Comparison of ENCODE assay signal across 1 cellular context in the genomic region with DNA sequence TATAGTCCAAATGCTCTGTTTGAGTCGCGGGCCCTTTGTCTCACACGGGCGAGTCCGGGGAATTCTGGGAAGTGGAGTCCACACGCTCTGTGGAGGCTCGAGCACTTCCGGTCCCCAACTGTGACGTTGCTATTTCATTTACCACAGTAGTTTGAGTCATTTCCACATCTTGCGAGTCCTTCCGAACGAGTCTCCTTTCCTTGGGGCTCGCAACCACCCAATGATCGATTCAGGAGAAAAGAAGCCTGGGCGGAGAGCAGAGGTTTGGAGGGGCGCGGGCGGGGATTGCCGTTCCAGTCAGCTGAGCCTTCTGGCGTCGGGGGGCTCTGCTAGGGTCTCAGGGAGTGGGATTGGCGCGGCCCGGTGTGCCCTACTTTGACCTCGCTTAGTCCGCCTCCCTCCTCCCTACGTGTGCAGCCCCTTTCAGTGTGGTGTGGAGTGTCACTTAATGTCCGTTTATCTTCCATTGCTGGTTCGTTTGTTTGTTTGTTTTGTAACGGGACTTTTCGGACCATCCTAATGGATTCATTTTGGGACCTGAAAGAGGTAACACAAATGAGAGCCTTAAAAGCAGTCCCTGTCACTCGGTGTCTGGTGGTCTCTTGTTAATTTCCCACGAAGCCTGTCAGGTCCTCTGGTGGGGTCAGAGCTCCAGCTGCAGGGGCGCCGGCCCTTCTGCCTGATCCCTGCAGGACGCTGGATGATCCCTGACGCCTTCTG.
TF ChIP-seq lines count a peak whose summit lies in the region.

A gene (plus strand): TSS at position 163 of the 720 bp plus-strand sequence. CDS start 58 bp downstream, at position 221.

TF ChIP-seq in GM12878, 131 proteins besides CTCF, POLR2A, EP300 and RAD21 (continued from another document and continues in another):
- no peak for TF ChIP-seq TCF7 (IDR thresholded peaks at IDR 0.05; ENCODE audit: borderline replicate concordance)
- no peak for TF ChIP-seq MEF2A (IDR thresholded peaks at IDR 0.05; ENCODE audit: insufficient read depth, low read depth, low read length)
- no peak for TF ChIP-seq STAT3 (IDR thresholded peaks at IDR 0.05; ENCODE audit: low read depth, low read length)
- TF ChIP-seq SP1 (IDR thresholded peaks at IDR 0.05; ENCODE audit: low read depth, low read length): no peak
- TF ChIP-seq, protein P1, sequence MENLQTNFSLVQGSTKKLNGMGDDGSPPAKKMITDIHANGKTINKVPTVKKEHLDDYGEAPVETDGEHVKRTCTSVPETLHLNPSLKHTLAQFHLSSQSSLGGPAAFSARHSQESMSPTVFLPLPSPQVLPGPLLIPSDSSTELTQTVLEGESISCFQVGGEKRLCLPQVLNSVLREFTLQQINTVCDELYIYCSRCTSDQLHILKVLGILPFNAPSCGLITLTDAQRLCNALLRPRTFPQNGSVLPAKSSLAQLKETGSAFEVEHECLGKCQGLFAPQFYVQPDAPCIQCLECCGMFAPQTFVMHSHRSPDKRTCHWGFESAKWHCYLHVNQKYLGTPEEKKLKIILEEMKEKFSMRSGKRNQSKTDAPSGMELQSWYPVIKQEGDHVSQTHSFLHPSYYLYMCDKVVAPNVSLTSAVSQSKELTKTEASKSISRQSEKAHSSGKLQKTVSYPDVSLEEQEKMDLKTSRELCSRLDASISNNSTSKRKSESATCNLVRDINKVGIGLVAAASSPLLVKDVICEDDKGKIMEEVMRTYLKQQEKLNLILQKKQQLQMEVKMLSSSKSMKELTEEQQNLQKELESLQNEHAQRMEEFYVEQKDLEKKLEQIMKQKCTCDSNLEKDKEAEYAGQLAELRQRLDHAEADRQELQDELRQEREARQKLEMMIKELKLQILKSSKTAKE (IDR thresholded peaks at IDR 0.05; ENCODE audit: low read depth, poor library complexity, severe bottlenecking): no peak
- no peak for TF ChIP-seq FOXM1 (IDR thresholded peaks at IDR 0.05; ENCODE audit: low read depth, low read length)
- no peak for TF ChIP-seq SUPT20H (IDR thresholded peaks at IDR 0.05; ENCODE audit: borderline replicate concordance, control insufficient read depth, low read depth, low read length)
- peak; percentile 66 for TF ChIP-seq RUNX3 (IDR thresholded peaks at IDR 0.05; ENCODE audit: low read length)
- TF ChIP-seq NR2C2 (IDR thresholded peaks at IDR 0.05; ENCODE audit: borderline replicate concordance, control insufficient read depth, insufficient read length, low read depth): no peak
- no peak for TF ChIP-seq RCOR1 (conservative IDR thresholded peaks at IDR 0.05; ENCODE audit: low read depth, low read length)
- peak; percentile 46; the same call in 1 of the 2 replicates for TF ChIP-seq CHD2 (IDR thresholded peaks at IDR 0.05; ENCODE audit: borderline replicate concordance, low read depth, low read length)
- TF ChIP-seq CHD1 (IDR thresholded peaks at IDR 0.05; ENCODE audit: low read depth, low read length): no peak
- TF ChIP-seq TAF1 (IDR thresholded peaks at IDR 0.05; ENCODE audit: borderline replicate concordance, low read depth, low read length): peak; percentile 46; the same call in 1 of the 2 replicates
- TF ChIP-seq LARP7 (IDR thresholded peaks at IDR 0.05): no peak
- TF ChIP-seq, protein P2, sequence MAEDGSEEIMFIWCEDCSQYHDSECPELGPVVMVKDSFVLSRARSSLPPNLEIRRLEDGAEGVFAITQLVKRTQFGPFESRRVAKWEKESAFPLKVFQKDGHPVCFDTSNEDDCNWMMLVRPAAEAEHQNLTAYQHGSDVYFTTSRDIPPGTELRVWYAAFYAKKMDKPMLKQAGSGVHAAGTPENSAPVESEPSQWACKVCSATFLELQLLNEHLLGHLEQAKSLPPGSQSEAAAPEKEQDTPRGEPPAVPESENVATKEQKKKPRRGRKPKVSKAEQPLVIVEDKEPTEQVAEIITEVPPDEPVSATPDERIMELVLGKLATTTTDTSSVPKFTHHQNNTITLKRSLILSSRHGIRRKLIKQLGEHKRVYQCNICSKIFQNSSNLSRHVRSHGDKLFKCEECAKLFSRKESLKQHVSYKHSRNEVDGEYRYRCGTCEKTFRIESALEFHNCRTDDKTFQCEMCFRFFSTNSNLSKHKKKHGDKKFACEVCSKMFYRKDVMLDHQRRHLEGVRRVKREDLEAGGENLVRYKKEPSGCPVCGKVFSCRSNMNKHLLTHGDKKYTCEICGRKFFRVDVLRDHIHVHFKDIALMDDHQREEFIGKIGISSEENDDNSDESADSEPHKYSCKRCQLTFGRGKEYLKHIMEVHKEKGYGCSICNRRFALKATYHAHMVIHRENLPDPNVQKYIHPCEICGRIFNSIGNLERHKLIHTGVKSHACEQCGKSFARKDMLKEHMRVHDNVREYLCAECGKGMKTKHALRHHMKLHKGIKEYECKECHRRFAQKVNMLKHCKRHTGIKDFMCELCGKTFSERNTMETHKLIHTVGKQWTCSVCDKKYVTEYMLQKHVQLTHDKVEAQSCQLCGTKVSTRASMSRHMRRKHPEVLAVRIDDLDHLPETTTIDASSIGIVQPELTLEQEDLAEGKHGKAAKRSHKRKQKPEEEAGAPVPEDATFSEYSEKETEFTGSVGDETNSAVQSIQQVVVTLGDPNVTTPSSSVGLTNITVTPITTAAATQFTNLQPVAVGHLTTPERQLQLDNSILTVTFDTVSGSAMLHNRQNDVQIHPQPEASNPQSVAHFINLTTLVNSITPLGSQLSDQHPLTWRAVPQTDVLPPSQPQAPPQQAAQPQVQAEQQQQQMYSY (CRISPR knock-in tag; IDR thresholded peaks at IDR 0.05): no peak
- TF ChIP-seq DPF2 (IDR thresholded peaks at IDR 0.05): no peak
- no peak for TF ChIP-seq BACH1 (IDR thresholded peaks at IDR 0.05; ENCODE audit: borderline replicate concordance)
- no peak for TF ChIP-seq ZNF217 (IDR thresholded peaks at IDR 0.05)
- no peak for TF ChIP-seq MYC (IDR thresholded peaks at IDR 0.05; ENCODE audit: insufficient read depth, insufficient read length, insufficient replicate concordance, low read length, severe bottlenecking)
- TF ChIP-seq HDAC6 (IDR thresholded peaks at IDR 0.05; ENCODE audit: unreplicated experiment): no peak
- no peak for TF ChIP-seq ETV6 (conservative IDR thresholded peaks at IDR 0.05 in 1 of 2, IDR thresholded peaks at IDR 0.05 in 1 of 2; ENCODE audit: borderline replicate concordance in 1 of 2, low read depth in 1 of 2)
- TF ChIP-seq, protein P3, sequence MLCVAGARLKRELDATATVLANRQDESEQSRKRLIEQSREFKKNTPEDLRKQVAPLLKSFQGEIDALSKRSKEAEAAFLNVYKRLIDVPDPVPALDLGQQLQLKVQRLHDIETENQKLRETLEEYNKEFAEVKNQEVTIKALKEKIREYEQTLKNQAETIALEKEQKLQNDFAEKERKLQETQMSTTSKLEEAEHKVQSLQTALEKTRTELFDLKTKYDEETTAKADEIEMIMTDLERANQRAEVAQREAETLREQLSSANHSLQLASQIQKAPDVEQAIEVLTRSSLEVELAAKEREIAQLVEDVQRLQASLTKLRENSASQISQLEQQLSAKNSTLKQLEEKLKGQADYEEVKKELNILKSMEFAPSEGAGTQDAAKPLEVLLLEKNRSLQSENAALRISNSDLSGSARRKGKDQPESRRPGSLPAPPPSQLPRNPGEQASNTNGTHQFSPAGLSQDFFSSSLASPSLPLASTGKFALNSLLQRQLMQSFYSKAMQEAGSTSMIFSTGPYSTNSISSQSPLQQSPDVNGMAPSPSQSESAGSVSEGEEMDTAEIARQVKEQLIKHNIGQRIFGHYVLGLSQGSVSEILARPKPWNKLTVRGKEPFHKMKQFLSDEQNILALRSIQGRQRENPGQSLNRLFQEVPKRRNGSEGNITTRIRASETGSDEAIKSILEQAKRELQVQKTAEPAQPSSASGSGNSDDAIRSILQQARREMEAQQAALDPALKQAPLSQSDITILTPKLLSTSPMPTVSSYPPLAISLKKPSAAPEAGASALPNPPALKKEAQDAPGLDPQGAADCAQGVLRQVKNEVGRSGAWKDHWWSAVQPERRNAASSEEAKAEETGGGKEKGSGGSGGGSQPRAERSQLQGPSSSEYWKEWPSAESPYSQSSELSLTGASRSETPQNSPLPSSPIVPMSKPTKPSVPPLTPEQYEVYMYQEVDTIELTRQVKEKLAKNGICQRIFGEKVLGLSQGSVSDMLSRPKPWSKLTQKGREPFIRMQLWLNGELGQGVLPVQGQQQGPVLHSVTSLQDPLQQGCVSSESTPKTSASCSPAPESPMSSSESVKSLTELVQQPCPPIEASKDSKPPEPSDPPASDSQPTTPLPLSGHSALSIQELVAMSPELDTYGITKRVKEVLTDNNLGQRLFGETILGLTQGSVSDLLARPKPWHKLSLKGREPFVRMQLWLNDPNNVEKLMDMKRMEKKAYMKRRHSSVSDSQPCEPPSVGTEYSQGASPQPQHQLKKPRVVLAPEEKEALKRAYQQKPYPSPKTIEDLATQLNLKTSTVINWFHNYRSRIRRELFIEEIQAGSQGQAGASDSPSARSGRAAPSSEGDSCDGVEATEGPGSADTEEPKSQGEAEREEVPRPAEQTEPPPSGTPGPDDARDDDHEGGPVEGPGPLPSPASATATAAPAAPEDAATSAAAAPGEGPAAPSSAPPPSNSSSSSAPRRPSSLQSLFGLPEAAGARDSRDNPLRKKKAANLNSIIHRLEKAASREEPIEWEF (IDR thresholded peaks at IDR 0.05; ENCODE audit: insufficient replicate concordance, low read depth, low read length): no peak
- peak; percentile 41; the same call in 1 of the 2 replicates for TF ChIP-seq MXI1 (IDR thresholded peaks at IDR 0.05; ENCODE audit: low read depth, low read length)
- TF ChIP-seq PAX8 (IDR thresholded peaks at IDR 0.05): no peak
- no peak for TF ChIP-seq ZNF274 (IDR thresholded peaks at IDR 0.05; ENCODE audit: insufficient read depth, insufficient read length)
- no peak for TF ChIP-seq SMARCA5 (IDR thresholded peaks at IDR 0.05)
- TF ChIP-seq CBX3 (IDR thresholded peaks at IDR 0.05; ENCODE audit: borderline replicate concordance, low read depth): no peak
- TF ChIP-seq ZNF622 (IDR thresholded peaks at IDR 0.05): no peak
- TF ChIP-seq, protein P4, sequence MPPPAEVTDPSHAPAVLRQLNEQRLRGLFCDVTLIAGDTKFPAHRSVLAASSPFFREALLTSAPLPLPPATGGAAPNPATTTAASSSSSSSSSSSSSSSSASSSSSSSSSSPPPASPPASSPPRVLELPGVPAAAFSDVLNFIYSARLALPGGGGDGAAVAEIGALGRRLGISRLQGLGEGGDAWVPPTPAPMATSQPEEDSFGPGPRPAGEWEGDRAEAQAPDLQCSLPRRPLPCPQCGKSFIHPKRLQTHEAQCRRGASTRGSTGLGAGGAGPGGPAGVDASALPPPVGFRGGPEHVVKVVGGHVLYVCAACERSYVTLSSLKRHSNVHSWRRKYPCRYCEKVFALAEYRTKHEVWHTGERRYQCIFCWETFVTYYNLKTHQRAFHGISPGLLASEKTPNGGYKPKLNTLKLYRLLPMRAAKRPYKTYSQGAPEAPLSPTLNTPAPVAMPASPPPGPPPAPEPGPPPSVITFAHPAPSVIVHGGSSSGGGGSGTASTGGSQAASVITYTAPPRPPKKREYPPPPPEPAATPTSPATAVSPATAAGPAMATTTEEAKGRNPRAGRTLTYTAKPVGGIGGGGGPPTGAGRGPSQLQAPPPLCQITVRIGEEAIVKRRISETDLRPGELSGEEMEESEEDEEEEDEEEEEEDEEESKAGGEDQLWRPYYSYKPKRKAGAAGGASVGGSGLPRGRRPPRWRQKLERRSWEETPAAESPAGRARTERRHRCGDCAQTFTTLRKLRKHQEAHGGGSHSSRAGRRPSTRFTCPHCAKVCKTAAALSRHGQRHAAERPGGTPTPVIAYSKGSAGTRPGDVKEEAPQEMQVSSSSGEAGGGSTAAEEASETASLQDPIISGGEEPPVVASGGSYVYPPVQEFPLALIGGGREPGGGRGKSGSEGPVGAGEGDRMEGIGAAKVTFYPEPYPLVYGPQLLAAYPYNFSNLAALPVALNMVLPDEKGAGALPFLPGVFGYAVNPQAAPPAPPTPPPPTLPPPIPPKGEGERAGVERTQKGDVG (CRISPR knock-in tag; IDR thresholded peaks at IDR 0.05): no peak
- TF ChIP-seq HCFC1 (IDR thresholded peaks at IDR 0.05; ENCODE audit: low read length): peak; percentile 87
- TF ChIP-seq RFX5 (IDR thresholded peaks at IDR 0.05; ENCODE audit: low read depth, low read length): no peak
- TF ChIP-seq, protein P5, sequence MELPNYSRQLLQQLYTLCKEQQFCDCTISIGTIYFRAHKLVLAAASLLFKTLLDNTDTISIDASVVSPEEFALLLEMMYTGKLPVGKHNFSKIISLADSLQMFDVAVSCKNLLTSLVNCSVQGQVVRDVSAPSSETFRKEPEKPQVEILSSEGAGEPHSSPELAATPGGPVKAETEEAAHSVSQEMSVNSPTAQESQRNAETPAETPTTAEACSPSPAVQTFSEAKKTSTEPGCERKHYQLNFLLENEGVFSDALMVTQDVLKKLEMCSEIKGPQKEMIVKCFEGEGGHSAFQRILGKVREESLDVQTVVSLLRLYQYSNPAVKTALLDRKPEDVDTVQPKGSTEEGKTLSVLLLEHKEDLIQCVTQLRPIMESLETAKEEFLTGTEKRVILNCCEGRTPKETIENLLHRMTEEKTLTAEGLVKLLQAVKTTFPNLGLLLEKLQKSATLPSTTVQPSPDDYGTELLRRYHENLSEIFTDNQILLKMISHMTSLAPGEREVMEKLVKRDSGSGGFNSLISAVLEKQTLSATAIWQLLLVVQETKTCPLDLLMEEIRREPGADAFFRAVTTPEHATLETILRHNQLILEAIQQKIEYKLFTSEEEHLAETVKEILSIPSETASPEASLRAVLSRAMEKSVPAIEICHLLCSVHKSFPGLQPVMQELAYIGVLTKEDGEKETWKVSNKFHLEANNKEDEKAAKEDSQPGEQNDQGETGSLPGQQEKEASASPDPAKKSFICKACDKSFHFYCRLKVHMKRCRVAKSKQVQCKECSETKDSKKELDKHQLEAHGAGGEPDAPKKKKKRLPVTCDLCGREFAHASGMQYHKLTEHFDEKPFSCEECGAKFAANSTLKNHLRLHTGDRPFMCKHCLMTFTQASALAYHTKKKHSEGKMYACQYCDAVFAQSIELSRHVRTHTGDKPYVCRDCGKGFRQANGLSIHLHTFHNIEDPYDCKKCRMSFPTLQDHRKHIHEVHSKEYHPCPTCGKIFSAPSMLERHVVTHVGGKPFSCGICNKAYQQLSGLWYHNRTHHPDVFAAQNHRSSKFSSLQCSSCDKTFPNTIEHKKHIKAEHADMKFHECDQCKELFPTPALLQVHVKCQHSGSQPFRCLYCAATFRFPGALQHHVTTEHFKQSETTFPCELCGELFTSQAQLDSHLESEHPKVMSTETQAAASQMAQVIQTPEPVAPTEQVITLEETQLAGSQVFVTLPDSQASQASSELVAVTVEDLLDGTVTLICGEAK (IDR thresholded peaks at IDR 0.05; ENCODE audit: borderline replicate concordance): peak; percentile 86
- TF ChIP-seq NR2F1 (conservative IDR thresholded peaks at IDR 0.05): peak; percentile 67
- no peak for TF ChIP-seq TBL1XR1 (IDR thresholded peaks at IDR 0.05; ENCODE audit: low read depth, low read length)
- no peak for TF ChIP-seq WRNIP1 (IDR thresholded peaks at IDR 0.05; ENCODE audit: borderline replicate concordance, low read depth, low read length)
- TF ChIP-seq, protein P6, sequence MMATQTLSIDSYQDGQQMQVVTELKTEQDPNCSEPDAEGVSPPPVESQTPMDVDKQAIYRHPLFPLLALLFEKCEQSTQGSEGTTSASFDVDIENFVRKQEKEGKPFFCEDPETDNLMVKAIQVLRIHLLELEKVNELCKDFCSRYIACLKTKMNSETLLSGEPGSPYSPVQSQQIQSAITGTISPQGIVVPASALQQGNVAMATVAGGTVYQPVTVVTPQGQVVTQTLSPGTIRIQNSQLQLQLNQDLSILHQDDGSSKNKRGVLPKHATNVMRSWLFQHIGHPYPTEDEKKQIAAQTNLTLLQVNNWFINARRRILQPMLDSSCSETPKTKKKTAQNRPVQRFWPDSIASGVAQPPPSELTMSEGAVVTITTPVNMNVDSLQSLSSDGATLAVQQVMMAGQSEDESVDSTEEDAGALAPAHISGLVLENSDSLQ (IDR thresholded peaks at IDR 0.05): no peak
- TF ChIP-seq ZNF24 (IDR thresholded peaks at IDR 0.05): no peak
- TF ChIP-seq NBN (IDR thresholded peaks at IDR 0.05): peak; percentile 66
- TF ChIP-seq GATAD2B (conservative IDR thresholded peaks at IDR 0.05; ENCODE audit: low read depth): no peak
- no peak for TF ChIP-seq CBFB (IDR thresholded peaks at IDR 0.05; ENCODE audit: low read depth)
- TF ChIP-seq BMI1 (IDR thresholded peaks at IDR 0.05; ENCODE audit: borderline replicate concordance): no peak
- no peak for TF ChIP-seq YY1 (IDR thresholded peaks at IDR 0.05; ENCODE audit: low read depth, low read length)
